In the genomic region with DNA sequence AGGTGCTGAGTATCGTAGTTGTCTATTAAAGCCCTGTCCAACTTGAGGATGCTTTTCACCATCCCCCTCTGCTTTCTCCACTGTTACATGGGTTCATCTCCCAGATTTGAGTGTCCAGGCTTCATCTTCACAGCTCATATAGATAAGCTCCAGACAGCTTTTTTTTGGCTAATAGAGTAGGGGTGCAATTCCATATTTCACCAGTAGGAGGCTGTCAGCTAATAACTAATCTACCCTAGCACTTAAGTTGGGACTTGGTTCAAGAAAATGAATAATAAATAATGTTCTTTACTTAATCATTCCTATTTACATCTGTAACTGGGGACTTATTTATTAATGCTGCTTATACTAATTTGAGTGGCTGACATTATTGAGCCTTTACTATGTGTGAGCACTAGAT, we compare ENCODE assay signal across 15 cellular contexts.
DNase-seq lines count a peak whose midpoint lies in the region; ATAC-seq and TF ChIP-seq lines count a peak whose summit lies in the region.
"Had no signal": no experiment of that assay in that cellular context is flagged by ENCODE, and none has a peak within 500 bp of the region (broad histone marks: within the 10 kb centered on the region; RNA-seq: fewer than 3 reads in every experiment).

No MANE protein-coding gene starts in this region.

- H3K9me3 ChIP-seq in DND-41 (ENCODE audit: insufficient read depth, low read length, severe bottlenecking) = peaks cover 13% of the 10 kb centered on the region
- no peaks in the 10 kb centered on the region for H3K9me3 ChIP-seq in neutrophil

- H3K27me3 ChIP-seq in DND-41 (ENCODE audit: insufficient read depth, low read length, poor library complexity) = no peaks in the 10 kb centered on the region
- peaks cover 7% of the 10 kb centered on the region for H3K27me3 ChIP-seq in neutrophil

- H3K9ac ChIP-seq in DND-41 (ENCODE audit: low read depth, low read length) = no peak overlapping the region
- H3K9ac ChIP-seq: GM23248 had no signal

- H3K4me2 ChIP-seq in DND-41 (ENCODE audit: insufficient read depth, low read length) = no peak overlapping the region

- TF ChIP-seq CTCF in DND-41 (IDR thresholded peaks at IDR 0.05; ENCODE audit: borderline replicate concordance, extremely low read depth, low read length, poor library complexity, severe bottlenecking) (peak; percentile 52), cardiac fibroblast (IDR thresholded peaks at IDR 0.05; ENCODE audit: low read depth, low read length) (peak; percentile 42), neutrophil (IDR thresholded peaks at IDR 0.05) (peak; percentile 19)

- ATAC-seq in DND-41 (ENCODE audit: insufficient read depth, low read depth) (no peak), HG03520 (IDR thresholded peaks at IDR 0.05; ENCODE audit: unreplicated experiment) (no peak), HG02678 (IDR thresholded peaks at IDR 0.05; ENCODE audit: unreplicated experiment) (no peak), GM19023 (IDR thresholded peaks at IDR 0.05; ENCODE audit: unreplicated experiment) (no peak)
- ATAC-seq: activated T-cell treated with anti-CD3 and anti-CD28 coated beads, Interleukin-2, amount 50 U/mL, for 72 hours; left colon; natural killer cell; T-cell had no signal

- DNase-seq in DND-41 (no peak), HT1080 (ENCODE audit: low read depth) (peak; percentile 22), cardiac fibroblast (ENCODE audit: low read depth in 2 of 2) (peak in 1 of 2 donors; percentile 5), NCI-H187 treated with DMSO at 0.1 percent for 48 hours (lab: John Stamatoyannopoulos, UW) (no peak)
- DNase-seq: activated T-cell treated with anti-CD3 and anti-CD28 coated beads, Interleukin-2, amount 50 U/mL, for 72 hours; effector CD4-positive, alpha-beta T cell; GM23248; left colon; natural killer cell; NCI-H1092 treated with DMSO at 0.1 percent for 48 hours; T-cell had no signal

- H3K4me1 ChIP-seq in DND-41 (ENCODE audit: insufficient read depth, low read length) = no peaks in the 10 kb centered on the region
- H3K4me1 ChIP-seq in neutrophil (ENCODE audit: control insufficient read depth in 1 of 2, insufficient read depth in 1 of 2, low read depth in 1 of 2, low read length in 1 of 2) = no peaks in the 10 kb centered on the region

- H3K4me3 ChIP-seq in DND-41 (ENCODE audit: low read depth in 1 of 2, low read length in 2 of 2) = no peak overlapping the region
- no peak overlapping the region for H3K4me3 ChIP-seq in cardiac fibroblast (replicated peaks in 1 of 2; ENCODE audit: low read depth in 2 of 2, low read length in 2 of 2)
- H3K4me3 ChIP-seq in neutrophil (ENCODE audit: low read depth in 1 of 2, low read length in 1 of 2) = no peak overlapping the region
- H3K4me3 ChIP-seq: GM23248 had no signal

- H2AFZ ChIP-seq in DND-41 (ENCODE audit: low read depth, low read length) = no peak overlapping the region
- H2AFZ ChIP-seq: GM23248 had no signal

- H3K79me2 ChIP-seq in DND-41 (ENCODE audit: insufficient read depth, low read length) = no peaks in the 10 kb centered on the region

- H3K36me3 ChIP-seq in DND-41 (ENCODE audit: insufficient read depth, low read length) = no peaks in the 10 kb centered on the region
- H3K36me3 ChIP-seq in neutrophil = no peaks in the 10 kb centered on the region

- H4K20me1 ChIP-seq in DND-41 (ENCODE audit: insufficient read depth, low read length) = no peaks in the 10 kb centered on the region

- H3K27ac ChIP-seq in DND-41 (ENCODE audit: low read length) (no peak overlapping the region), neutrophil (no peak overlapping the region)
- H3K27ac ChIP-seq: GM23248 had no signal
